Comparison of ENCODE assay signal across 9 cellular contexts in the genomic region with DNA sequence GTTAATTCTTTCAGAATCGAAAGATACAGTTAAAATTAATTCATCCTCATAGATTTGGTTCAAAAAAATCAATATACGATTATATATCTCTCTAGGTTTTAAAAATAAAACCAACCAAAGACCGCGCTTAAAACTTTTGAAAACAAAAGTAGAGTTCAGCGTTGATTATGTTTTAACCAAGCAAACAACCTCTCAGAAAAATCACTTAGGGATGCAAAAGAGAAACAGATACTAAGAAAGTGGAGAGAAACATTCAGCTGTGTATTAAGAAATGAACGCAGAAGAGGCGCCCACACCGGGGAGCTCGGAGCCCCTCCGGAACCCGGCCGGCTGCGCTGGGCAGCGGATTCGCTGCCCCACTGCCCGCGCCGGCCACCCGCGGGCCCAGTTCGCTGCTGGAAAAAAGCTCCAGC. TPM values are rescaled to one million over a fixed set of nuclear protein-coding genes. Genes with fewer than 3 reads are reported as not detected.
DNase-seq lines count a peak whose midpoint lies in the region; ATAC-seq, FAIRE-seq and TF ChIP-seq lines count a peak whose summit lies in the region.
"Had no signal": no experiment of that assay in that cellular context is flagged by ENCODE, and none has a peak within 500 bp of the region (broad histone marks: within the 10 kb centered on the region; RNA-seq: fewer than 3 reads in every experiment).

No MANE protein-coding gene starts in this region.

- H3K4me1 ChIP-seq in A549, result peaks cover 13% of the 10 kb centered on the region
- H3K4me1 ChIP-seq in GM23338 (ENCODE audit: insufficient read depth), result peaks cover 41% of the 10 kb centered on the region; the same call in 1 of the 2 replicates

- CTCF ChIA-PET in A549 (lab: Yijun Ruan, JAX), result interaction anchor here (1.2 to 2.1 kb wide), 6 partner anchors 8 to 318 kb away, joined by 3 to 6 read pairs (median 3); no protein-coding TSS in a partner anchor

- H3K9me2 ChIP-seq in GM23338 (ENCODE audit: insufficient read depth), result no peaks in the 10 kb centered on the region

- peaks cover 10% of the 10 kb centered on the region; the same call in 2 of the 3 replicates for H3K9me3 Mint-ChIP-seq in GM23338
- peaks cover 5% of the 10 kb centered on the region for H3K9me3 Mint-ChIP-seq in activated T-helper 1 cell treated with anti-CD3 and anti-CD28 coated beads, Interleukin-12 subunit alpha, Interleukin-12 subunit beta, Interleukin-2, Interleukin-4 antibody, amounts not matched to agents 30 ng/mL and 10 ng/mL and 1 ng/mL, durations not matched to agents 14 hours and 24 hours and 36 hours
- no peaks in the 10 kb centered on the region for H3K9me3 Mint-ChIP-seq in mesothelial cell of epicardium

- intact Hi-C loops in activated T-helper 1 cell treated with anti-CD3 and anti-CD28 coated beads, Interleukin-12 subunit alpha, Interleukin-12 subunit beta, Interleukin-2, Interleukin-4 antibody, amounts not matched to agents 30 ng/mL and 10 ng/mL and 1 ng/mL, durations not matched to agents 14 hours and 24 hours and 36 hours (cut with micrococcal nuclease), result loop anchor here (5.0 kb wide), 5 partner anchors 70 to 510 kb away; no protein-coding TSS in a partner anchor

- peaks cover 20% of the 10 kb centered on the region for H4K20me1 ChIP-seq in GM23338 (replicated peaks; ENCODE audit: insufficient read depth)

- TF ChIP-seq CTCF in A549 (IDR thresholded peaks at IDR 0.05), result no peak
- no peak for TF ChIP-seq CTCF in GM23338 (conservative IDR thresholded peaks at IDR 0.05; ENCODE audit: low read depth in 2 of 2)
- TF ChIP-seq CTCF in mesothelial cell of epicardium (IDR thresholded peaks at IDR 0.05; ENCODE audit: unreplicated experiment), result no peak

- H3K27ac ChIP-seq in A549 (peak overlapping the region; percentile 89 to 96), GM23338 (ENCODE audit: low read depth) (no peak overlapping the region)

- H2AFZ ChIP-seq in GM23338, result no peak overlapping the region

- H3K27me3 Mint-ChIP-seq in GM23338 (ENCODE audit: insufficient read depth, low read depth, poor library complexity) (peaks cover 92% of the 10 kb centered on the region), mesothelial cell of epicardium (ENCODE audit: low read depth) (peaks cover 83% of the 10 kb centered on the region)
- H3K27me3 Mint-ChIP-seq in activated T-helper 1 cell treated with anti-CD3 and anti-CD28 coated beads, Interleukin-12 subunit alpha, Interleukin-12 subunit beta, Interleukin-2, Interleukin-4 antibody, amounts not matched to agents 30 ng/mL and 10 ng/mL and 1 ng/mL, durations not matched to agents 14 hours and 24 hours and 36 hours (ENCODE audit: insufficient read depth), result peaks cover 70% of the 10 kb centered on the region

- peaks cover 99% of the 10 kb centered on the region for H3K27me3 ChIP-seq in GM23338 (ENCODE audit: insufficient read depth)

- no peaks in the 10 kb centered on the region for H3K36me3 ChIP-seq in GM23338 (ENCODE audit: insufficient read depth)

- H3K4me3 ChIP-seq in A549, result peak overlapping the region; percentile 65
- peak overlapping the region; percentile 42 for H3K4me3 ChIP-seq in GM23338

- DNase-seq in A549 (ENCODE audit: low read depth in 1 of 2, low spot score in 1 of 2) (no peak), GM23338 (ENCODE audit: low spot score) (no peak), mesothelial cell of epicardium (ENCODE audit: low spot score in 2 of 2, unreplicated experiment in 2 of 2) (no peak), dedifferentiated amniotic fluid mesenchymal stem cell (ENCODE audit: extremely low spot score) (no peak), NCI-H748 treated with DMSO at 0.1 percent for 48 hours (lab: John Stamatoyannopoulos, UW) (no peak), T-helper 9 cell (no peak)
- no peak for DNase-seq in activated T-helper 1 cell treated with anti-CD3 and anti-CD28 coated beads, Interleukin-12 subunit alpha, Interleukin-12 subunit beta, Interleukin-2, Interleukin-4 antibody, amounts not matched to agents 30 ng/mL and 10 ng/mL and 1 ng/mL, durations not matched to agents 14 hours and 24 hours and 36 hours (ENCODE audit: low spot score)
- no peak for DNase-seq in activated effector memory CD4-positive, alpha-beta T cell treated with Interleukin-2 at 50 U/mL for 16 hours
- DNase-seq: GDM1 had no signal

- peaks cover 36% of the 10 kb centered on the region for H3K4me1 Mint-ChIP-seq in GM23338
- H3K4me1 Mint-ChIP-seq in activated T-helper 1 cell treated with anti-CD3 and anti-CD28 coated beads, Interleukin-12 subunit alpha, Interleukin-12 subunit beta, Interleukin-2, Interleukin-4 antibody, amounts not matched to agents 30 ng/mL and 10 ng/mL and 1 ng/mL, durations not matched to agents 14 hours and 24 hours and 36 hours (ENCODE audit: low read depth), result peaks cover 36% of the 10 kb centered on the region
- H3K4me1 Mint-ChIP-seq in mesothelial cell of epicardium, result peaks cover 32% of the 10 kb centered on the region

- peaks cover 13% of the 10 kb centered on the region for H3F3A ChIP-seq in GM23338 (replicated peaks; ENCODE audit: low read depth)

- H3K4me3 Mint-ChIP-seq in GM23338 (peak overlapping the region; percentile 58; the same call in 1 of the 3 replicates), mesothelial cell of epicardium (peak overlapping the region; percentile 85)
- peak overlapping the region; percentile 63 for H3K4me3 Mint-ChIP-seq in activated T-helper 1 cell treated with anti-CD3 and anti-CD28 coated beads, Interleukin-12 subunit alpha, Interleukin-12 subunit beta, Interleukin-2, Interleukin-4 antibody, amounts not matched to agents 30 ng/mL and 10 ng/mL and 1 ng/mL, durations not matched to agents 14 hours and 24 hours and 36 hours

- no peak for TF ChIP-seq RAD21 in A549 (conservative IDR thresholded peaks at IDR 0.05 in 1 of 2, IDR thresholded peaks at IDR 0.05 in 1 of 2)

- ATAC-seq in A549 (peak; percentile 0 to 13; a peak in 3 of 6 replicates), GM23338 (no peak)

- TF ChIP-seq EP300 in A549 (IDR thresholded peaks at IDR 0.05), result no peak

- no peaks in the 10 kb centered on the region for H3K79me2 ChIP-seq in GM23338 (replicated peaks; ENCODE audit: insufficient read depth)

- H3K36me3 Mint-ChIP-seq in GM23338 (ENCODE audit: low read depth) (peaks cover 4% of the 10 kb centered on the region; the same call in 1 of the 3 replicates), mesothelial cell of epicardium (peaks cover 4% of the 10 kb centered on the region)
- H3K36me3 Mint-ChIP-seq in activated T-helper 1 cell treated with anti-CD3 and anti-CD28 coated beads, Interleukin-12 subunit alpha, Interleukin-12 subunit beta, Interleukin-2, Interleukin-4 antibody, amounts not matched to agents 30 ng/mL and 10 ng/mL and 1 ng/mL, durations not matched to agents 14 hours and 24 hours and 36 hours (ENCODE audit: low read depth), result peaks cover 11% of the 10 kb centered on the region

- WGBS in A549 (ENCODE audit: missing lambda C conversion rate), result 2% methylated on average over 21 of the region's 21 CpGs

- TF ChIP-seq POLR2A in A549 (IDR thresholded peaks at IDR 0.05; ENCODE audit: low read length), result no peak

- no peaks in the 10 kb centered on the region for H3K9me3 ChIP-seq in A549

- no peak for FAIRE-seq in A549 (lab: Jason Lieb, UNC)

- H3K27ac Mint-ChIP-seq in GM23338 (no peak overlapping the region), mesothelial cell of epicardium (peak overlapping the region; percentile 94)
- no peak overlapping the region for H3K27ac Mint-ChIP-seq in activated T-helper 1 cell treated with anti-CD3 and anti-CD28 coated beads, Interleukin-12 subunit alpha, Interleukin-12 subunit beta, Interleukin-2, Interleukin-4 antibody, amounts not matched to agents 30 ng/mL and 10 ng/mL and 1 ng/mL, durations not matched to agents 14 hours and 24 hours and 36 hours

- peak overlapping the region; percentile 73 for H3K4me2 ChIP-seq in A549
- H3K4me2 ChIP-seq in GM23338, result peak overlapping the region; percentile 33

- POLR2A ChIA-PET in A549 (lab: Yijun Ruan, JAX), result interaction anchor here (0.6 to 1.3 kb wide), 2 partner anchors 109 to 216 kb away, joined by 3 to 4 read pairs; no protein-coding TSS in a partner anchor

TF ChIP-seq in A549, 52 proteins besides CTCF, POLR2A, EP300 and RAD21 (continues in another document):
- TF ChIP-seq CHD2 (IDR thresholded peaks at IDR 0.05; ENCODE audit: low read length, partially characterized antibody) (no peak), HOXB13 (CRISPR knock-in tag; IDR thresholded peaks at IDR 0.05; ENCODE audit: low read depth) (no peak), POLR2AphosphoS2 (conservative IDR thresholded peaks at IDR 0.05; ENCODE audit: low read length) (no peak), RNF2 (IDR thresholded peaks at IDR 0.05; ENCODE audit: borderline replicate concordance, low read depth) (peak; percentile 84; the same call in 1 of the 2 replicates), KDM5A (IDR thresholded peaks at IDR 0.05) (no peak), SMC3 (IDR thresholded peaks at IDR 0.05) (no peak), FOSL2 (IDR thresholded peaks at IDR 0.05) (no peak), FOSL2 (CRISPR knock-in tag; IDR thresholded peaks at IDR 0.05) (no peak)

TF ChIP-seq in GM23338, 12 proteins besides CTCF, POLR2A, EP300 and RAD21 (continues in another document):
- TF ChIP-seq CREB1 (CRISPR knock-in tag; IDR thresholded peaks at IDR 0.05; ENCODE audit: low read depth), result no peak

RNA-seq across cellular contexts. Expression of gene PITX1, which starts 1.4 kb away (rescaled TPM):
- polyA plus RNA-seq in A549 (2011; rRNA removed) (9.7 and 11.1 TPM in 2 replicates), A549 (2017; fragmentation: RNase III; extraction: RNeasy Plus Mini Kit Qiagen cat#74134 plus additional on column Dnase treatment) (15.8 to 17.1 TPM (median 16.7 TPM) in 3 replicates), GM23338 (2016; fragmentation: Nextera tagmentation; extraction: Ambion mirVana) (not detected in 2 replicates)
- polyA plus RNA-seq in A549 (2012; cell fraction: cytosol; rRNA removed), result 25.5 and 35.0 TPM in 2 replicates
- 20.7 and 41.2 TPM in 2 replicates for polyA plus RNA-seq in A549 (2012; cell fraction: nucleus; rRNA removed)
- polyA minus RNA-seq in A549 (2011; rRNA and poly(A)+ RNA removed), result 3.9 and 4.9 TPM in 2 replicates
- not detected in 2 replicates for total RNA-seq in GM23338 (2014; rRNA removed; shearing (Covaris generic))
- 0.71 and 1.1 TPM in 2 replicates for total RNA-seq in activated T-helper 1 cell treated with anti-CD3 and anti-CD28 coated beads, Interleukin-12 subunit alpha, Interleukin-12 subunit beta, Interleukin-2, Interleukin-4 antibody, amounts not matched to agents 30 ng/mL and 10 ng/mL and 1 ng/mL, durations not matched to agents 14 hours and 24 hours and 36 hours
- 80.2 to 89.6 TPM (median 88.0 TPM) in 3 replicates for total RNA-seq in mesothelial cell of epicardium

Comparison
In these comparisons a context has a peak if more than half of its experiments do, and no peak if none do; other contexts are left out.
1. RNA of gene PITX1, which starts 1.4 kb away (total RNA-seq): 80.2 to 89.6 TPM in mesothelial cell of epicardium; 0.71 to 1.1 TPM in activated T-helper 1 cell treated with anti-CD3 and anti-CD28 coated beads, Interleukin-12 subunit alpha, Interleukin-12 subunit beta, Interleukin-2, Interleukin-4 antibody, amounts not matched to agents 30 ng/mL and 10 ng/mL and 1 ng/mL, durations not matched to agents 14 hours and 24 hours and 36 hours and not detected in GM23338; every median in the first group is over 10 times any median in the second.
2. Peak in every context shown above with its lines, with median percentiles within 50 percentile points of each other: H3K4me3 Mint-ChIP-seq.